ENCODE assay signal across 8 cellular contexts in the genomic region with DNA sequence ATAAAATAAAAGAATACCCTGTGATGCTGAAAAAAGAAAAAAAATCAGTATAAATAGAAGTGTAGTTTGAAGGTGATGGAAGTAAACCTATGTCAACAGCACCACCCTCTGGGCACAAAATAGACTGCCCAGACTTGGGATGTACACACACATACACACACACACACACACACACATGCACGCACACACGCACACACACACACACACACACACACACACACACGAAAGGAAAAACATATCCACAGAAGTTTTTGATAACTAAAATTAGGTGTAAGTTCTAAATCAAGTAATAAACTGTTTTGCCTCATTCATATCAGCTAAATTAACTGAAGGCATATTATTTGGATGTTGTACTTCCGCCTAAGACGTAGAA. TPM values are rescaled to one million over a fixed set of nuclear protein-coding genes. Genes with fewer than 3 reads are reported as not detected.
A peak's percentile ranks its signal among the peaks of the same experiment; 100 is the strongest.
DNase-seq lines count a peak whose midpoint lies in the region; ATAC-seq, FAIRE-seq and TF ChIP-seq lines count a peak whose summit lies in the region.

No MANE protein-coding gene starts in this region.

- dilution Hi-C loops in keratinocyte (cut with MboI; ENCODE audit: extremely low pct_ligation_motif_present, low sequenced_read_pairs) = no loop called here

- H3K9ac ChIP-seq in keratinocyte (ENCODE audit: control insufficient read depth, extremely low read depth, insufficient read depth, low read length) = no peak overlapping the region

- no peak overlapping the region for H3K4me2 ChIP-seq in keratinocyte (ENCODE audit: control insufficient read depth, extremely low read depth, insufficient read depth, low read depth, low read length)

- H3K27me3 ChIP-seq in keratinocyte (ENCODE audit: control insufficient read depth, extremely low read depth, insufficient read depth, low read length) = no peaks in the 10 kb centered on the region

- DNase-seq in NCI-H2227 (lab: John Stamatoyannopoulos, UW; ENCODE audit: unreplicated experiment) (peak; percentile 29), NCI-H2227 treated with DMSO at 0.1 percent for 48 hours (lab: John Stamatoyannopoulos, UW) (no peak), HFF-Myc (ENCODE audit: extremely low read depth, low read depth) (peak; percentile 46), NCI-H460 (ENCODE audit: extremely low read depth, low read depth) (peak; percentile 36), astrocyte of the hippocampus (ENCODE audit: low read depth, low spot score) (peak; percentile 77), keratinocyte (ENCODE audit: low read depth, low spot score) (peak; percentile 9), superior temporal gyrus (ENCODE audit: extremely low spot score) (peak; percentile 71)

- no peak for FAIRE-seq in keratinocyte (lab: Jason Lieb, UNC)

- H3K9me3 ChIP-seq in keratinocyte (ENCODE audit: control insufficient read depth, low read depth, low read length) = no peaks in the 10 kb centered on the region

- H3K4me1 ChIP-seq in keratinocyte (ENCODE audit: control insufficient read depth, extremely low read depth, insufficient read depth, low read length) = no peaks in the 10 kb centered on the region

- H4K20me1 ChIP-seq in keratinocyte (ENCODE audit: control insufficient read depth, extremely low read depth, insufficient read depth, low read length) = no peaks in the 10 kb centered on the region

- H3K4me3 ChIP-seq in HFF-Myc (replicated peaks; ENCODE audit: low read depth, low read length) (no peak overlapping the region), keratinocyte (ENCODE audit: control insufficient read depth in 2 of 3, extremely low read depth in 1 of 3, insufficient read depth in 2 of 3, low read depth in 1 of 3, low read length in 3 of 3) (no peak overlapping the region)

- TF ChIP-seq CTCF in HFF-Myc (IDR thresholded peaks at IDR 0.05; ENCODE audit: low read depth, low read length, missing control alignments) (peak; percentile 50), keratinocyte (optimal IDR thresholded peaks at IDR 0.05 in 1 of 3, IDR thresholded peaks at IDR 0.05 in 1 of 3, conservative IDR thresholded peaks at IDR 0.05 in 1 of 3; ENCODE audit: extremely low read depth in 1 of 3, insufficient read depth in 2 of 3, low read length in 3 of 3) (peak; percentile 41 to 72 (median 42))

- H3K9me1 ChIP-seq in keratinocyte (ENCODE audit: control insufficient read depth, extremely low read depth, insufficient read depth, low read length) = no peaks in the 10 kb centered on the region

- H3K36me3 ChIP-seq in keratinocyte (ENCODE audit: control insufficient read depth in 2 of 2, extremely low read depth in 1 of 2, insufficient read depth in 2 of 2, low read length in 2 of 2) = no peaks in the 10 kb centered on the region

- no peak for ATAC-seq in GM18907 (IDR thresholded peaks at IDR 0.05; ENCODE audit: unreplicated experiment)

- H3K79me2 ChIP-seq in keratinocyte (ENCODE audit: control insufficient read depth, insufficient read depth, low read length) = no peaks in the 10 kb centered on the region

- H3K27ac ChIP-seq in keratinocyte (ENCODE audit: control insufficient read depth, insufficient read depth, low read length) = no peak overlapping the region

- H2AFZ ChIP-seq in keratinocyte (ENCODE audit: control insufficient read depth, low read length) = no peak overlapping the region

RNA-seq across cellular contexts. Expression of gene ANXA5, which starts 40.5 kb away (rescaled TPM):
- total RNA-seq in NCI-H460 (2014; rRNA removed; shearing (Covaris generic)) = 332 and 349 TPM in 2 replicates
- polyA plus RNA-seq in NCI-H460 (2014; cell fraction: nucleus; rRNA removed) = 165 and 175 TPM in 2 replicates
- 318 to 527 TPM (median 512 TPM) in 3 replicates for polyA plus RNA-seq in keratinocyte
- 211 TPM for polyA plus RNA-seq in keratinocyte (2011; ENCODE audit: low read depth)
- 330 and 533 TPM in 2 replicates for polyA plus RNA-seq in keratinocyte (2011; cell fraction: cytosol; rRNA removed)
- polyA plus RNA-seq in keratinocyte (2011; cell fraction: nucleus; rRNA removed) = 283 and 314 TPM in 2 replicates
- 134 and 409 TPM in 2 replicates for polyA plus RNA-seq in keratinocyte (2012; ENCODE audit: low replicate concordance)
- polyA minus RNA-seq in keratinocyte = 100 to 249 TPM (median 157 TPM) in 3 replicates
- polyA minus RNA-seq in keratinocyte (2011; cell fraction: cytosol; rRNA and poly(A)+ RNA removed) = 298 TPM
- 63.0 and 106 TPM in 2 replicates for polyA minus RNA-seq in keratinocyte (2011; cell fraction: nucleus; rRNA and poly(A)+ RNA removed)
